In genomic region chr13:21330126-21330861, GRCh38 we compare ENCODE assay signal across 10 cellular contexts.
DNase-seq lines count a peak whose midpoint lies in the region; ATAC-seq lines count a peak whose summit lies in the region.
"Had no signal": no experiment of that assay in that cellular context is flagged by ENCODE, and none has a peak within 500 bp of the region (broad histone marks: within the 10 kb centered on the region; RNA-seq: fewer than 3 reads in every experiment).

No MANE protein-coding gene starts in this region.

- H3K27ac Mint-ChIP-seq in CD4-positive, CD25-positive, alpha-beta regulatory T cell, result peak overlapping the region in 2 of 3 donors; percentile 37 to 43
- H3K27ac Mint-ChIP-seq in T-helper 1 cell treated with Interleukin-12 subunit alpha and Interleukin-12 subunit beta and Interleukin-4 antibody, amounts not matched to agents 30 μg/mL and 1 μg/mL, for 36 hours, result peak overlapping the region; percentile 71

- H3K4me3 ChIP-seq in CD4-positive, CD25-positive, alpha-beta regulatory T cell (ENCODE audit: low read depth, low read length), result peak overlapping the region; percentile 54
- H3K4me3 ChIP-seq: transverse colon had no signal

- peaks cover 10 to 35% (median 30%) of the 10 kb centered on the region in 4 donors for H3K4me1 Mint-ChIP-seq in CD4-positive, CD25-positive, alpha-beta regulatory T cell
- peaks cover 31% of the 10 kb centered on the region for H3K4me1 Mint-ChIP-seq in T-helper 1 cell treated with Interleukin-12 subunit alpha and Interleukin-12 subunit beta and Interleukin-4 antibody, amounts not matched to agents 30 μg/mL and 1 μg/mL, for 36 hours (ENCODE audit: low read depth)

- no peaks in the 10 kb centered on the region for H3K9me3 ChIP-seq in CD4-positive, CD25-positive, alpha-beta regulatory T cell (ENCODE audit: control insufficient read depth in 2 of 2, low read length in 2 of 2)
- H3K9me3 ChIP-seq: transverse colon had no signal

- H3K27me3 ChIP-seq in CD4-positive, CD25-positive, alpha-beta regulatory T cell (ENCODE audit: control insufficient read depth, insufficient read depth, low read length), result no peaks in the 10 kb centered on the region
- H3K27me3 ChIP-seq: transverse colon had no signal

- H3K9me3 Mint-ChIP-seq in CD4-positive, CD25-positive, alpha-beta regulatory T cell, result peaks cover 0 to 1% (median 0%) of the 10 kb centered on the region in 7 donors
- H3K9me3 Mint-ChIP-seq in T-helper 1 cell treated with Interleukin-12 subunit alpha and Interleukin-12 subunit beta and Interleukin-4 antibody, amounts not matched to agents 30 μg/mL and 1 μg/mL, for 36 hours, result no peaks in the 10 kb centered on the region
- H3K9me3 Mint-ChIP-seq: T-cell had no signal

- peaks cover 17% of the 10 kb centered on the region for H3K4me1 ChIP-seq in CD4-positive, CD25-positive, alpha-beta regulatory T cell (ENCODE audit: control insufficient read depth, insufficient read depth, low read length, poor library complexity, severe bottlenecking)

- H3K27me3 Mint-ChIP-seq in CD4-positive, CD25-positive, alpha-beta regulatory T cell, result no peaks in the 10 kb centered on the region
- no peaks in the 10 kb centered on the region for H3K27me3 Mint-ChIP-seq in T-helper 1 cell treated with Interleukin-12 subunit alpha and Interleukin-12 subunit beta and Interleukin-4 antibody, amounts not matched to agents 30 μg/mL and 1 μg/mL, for 36 hours (ENCODE audit: low read depth)
- H3K27me3 Mint-ChIP-seq: T-cell had no signal

- peak in 1 of 3 donors; percentile 75 for DNase-seq in CD4-positive, CD25-positive, alpha-beta regulatory T cell
- DNase-seq in NCI-H2196 treated with DMSO at 0.1 percent for 48 hours (lab: John Stamatoyannopoulos, UW; ENCODE audit: unreplicated experiment) (no peak), DMS79 treated with DMSO at 0.1 percent for 48 hours (lab: John Stamatoyannopoulos, UW) (no peak), NCI-H1105 (lab: John Stamatoyannopoulos, UW) (no peak)
- no peak for DNase-seq in NK-92 treated with Interleukin-12 subunit alpha and Interleukin-12 subunit beta, amount 100 ng/mL, for 24 hours (lab: John Stamatoyannopoulos, UW)
- DNase-seq: T-cell, transverse colon had no signal

- H3K4me3 Mint-ChIP-seq in CD4-positive, CD25-positive, alpha-beta regulatory T cell, result peak overlapping the region; percentile 8 to 34 (median 30)
- peak overlapping the region; percentile 22 for H3K4me3 Mint-ChIP-seq in T-helper 1 cell treated with Interleukin-12 subunit alpha and Interleukin-12 subunit beta and Interleukin-4 antibody, amounts not matched to agents 30 μg/mL and 1 μg/mL, for 36 hours
- H3K4me3 Mint-ChIP-seq: T-cell had no signal

- H3K27ac ChIP-seq in CD4-positive, CD25-positive, alpha-beta regulatory T cell (ENCODE audit: insufficient read depth, low read length, poor library complexity, severe bottlenecking), result no peak overlapping the region
- H3K27ac ChIP-seq: transverse colon had no signal

- no peaks in the 10 kb centered on the region for H3K36me3 ChIP-seq in CD4-positive, CD25-positive, alpha-beta regulatory T cell (ENCODE audit: control insufficient read depth, insufficient read depth, low read length)
- H3K36me3 ChIP-seq: transverse colon had no signal

- peak in 1 of 2 donors; percentile 53 for ATAC-seq in CD4-positive, CD25-positive, alpha-beta regulatory T cell (ENCODE audit: low read depth in 2 of 2)
- ATAC-seq in GM19025 (IDR thresholded peaks at IDR 0.05; ENCODE audit: low read depth, unreplicated experiment), result peak; percentile 84
- ATAC-seq in HG02884 (IDR thresholded peaks at IDR 0.05; ENCODE audit: unreplicated experiment), result peak; percentile 80

- peaks cover 4% of the 10 kb centered on the region for H3K36me3 Mint-ChIP-seq in CD4-positive, CD25-positive, alpha-beta regulatory T cell
- peaks cover 19% of the 10 kb centered on the region for H3K36me3 Mint-ChIP-seq in T-helper 1 cell treated with Interleukin-12 subunit alpha and Interleukin-12 subunit beta and Interleukin-4 antibody, amounts not matched to agents 30 μg/mL and 1 μg/mL, for 36 hours (ENCODE audit: low read depth)
